ENCODE assay signal across 1 cellular context in the genomic region with DNA sequence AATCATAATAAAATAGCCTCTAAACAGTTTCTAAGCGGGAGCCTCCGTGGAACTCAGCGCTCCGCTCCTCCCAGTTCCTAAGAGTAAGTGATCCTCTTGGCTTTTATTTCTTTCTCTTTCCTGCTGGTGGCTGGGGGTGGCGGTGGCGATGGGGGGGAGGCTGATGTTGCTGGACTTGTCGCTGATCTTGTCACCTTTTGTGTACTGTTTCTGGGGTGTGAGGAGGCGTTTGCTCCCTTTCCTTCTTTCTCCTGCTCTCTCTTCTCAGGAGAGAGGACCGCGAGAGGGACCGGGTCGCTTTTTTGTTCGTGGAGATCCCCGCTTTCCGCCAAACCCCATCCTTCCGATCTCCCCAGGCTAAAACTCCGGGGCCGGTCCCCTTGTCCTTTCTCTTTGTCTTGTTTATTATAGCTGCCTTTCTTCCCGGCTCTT.
TF ChIP-seq lines count a peak whose summit lies in the region.

No MANE protein-coding gene starts in this region.

TF ChIP-seq in H1, 55 proteins besides CTCF, POLR2A, EP300 and RAD21:
- TF ChIP-seq HDAC2 (IDR thresholded peaks at IDR 0.05; ENCODE audit: borderline replicate concordance in 1 of 2, low read depth in 2 of 2, low read length in 2 of 2), result 0 out of 4 replicates have a peak, but pooled peaks of 1 of the 2 experiments have one; percentile 5
- TF ChIP-seq SUZ12 (IDR thresholded peaks at IDR 0.05; ENCODE audit: low read length), result 0 out of 2 replicates have a peak, but pooled peaks have one; percentile 36
- 0 out of 4 replicates have a peak, but pooled peaks of 1 of the 2 experiments have one; percentile 14 for TF ChIP-seq SIN3A (conservative IDR thresholded peaks at IDR 0.05 in 1 of 2, IDR thresholded peaks at IDR 0.05 in 1 of 2; ENCODE audit: low read depth in 1 of 2, low read length in 2 of 2)
- TF ChIP-seq ASH2L (IDR thresholded peaks at IDR 0.05; ENCODE audit: low read length), result no peak
- TF ChIP-seq RNF2 (IDR thresholded peaks at IDR 0.05; ENCODE audit: borderline replicate concordance, low read depth, low read length, missing control alignments, poor library complexity, severe bottlenecking), result peak; percentile 51
- TF ChIP-seq MAFK (IDR thresholded peaks at IDR 0.05; ENCODE audit: low read depth, low read length), result no peak
- peak; percentile 40 for TF ChIP-seq SAP30 (IDR thresholded peaks at IDR 0.05; ENCODE audit: insufficient read depth, insufficient replicate concordance, low read length)
